In genomic region chr18:23225518-23225917, GRCh38 we compare ENCODE assay signal across 9 cellular contexts.
DNase-seq lines count a peak whose midpoint lies in the region; ATAC-seq and TF ChIP-seq lines count a peak whose summit lies in the region.
"Had no signal": no experiment of that assay in that cellular context is flagged by ENCODE, and none has a peak within 500 bp of the region (broad histone marks: within the 10 kb centered on the region; RNA-seq: fewer than 3 reads in every experiment).

No MANE protein-coding gene starts in this region.

- H3K36me3 ChIP-seq in urinary bladder (ENCODE audit: insufficient read depth): no peaks in the 10 kb centered on the region

- ATAC-seq in Right ventricle myocardium inferior (peak; percentile 20), Right ventricle myocardium superior (ENCODE audit: poor library complexity) (no peak), memory B cell (ENCODE audit: low read depth) (no peak), GM18858 (IDR thresholded peaks at IDR 0.05; ENCODE audit: unreplicated experiment) (no peak)

- H3K27ac Mint-ChIP-seq in brain: peak overlapping the region in 4 of 5 experiments; percentile 55 to 88 (median 72)
- peak overlapping the region; percentile 76 for H3K27ac Mint-ChIP-seq in memory B cell

- intact Hi-C loops in Right ventricle myocardium inferior (cut with DNase I) (no loop called here), Right ventricle myocardium superior (cut with DNase I) (no loop called here)

- TF ChIP-seq CTCF in brain (conservative IDR thresholded peaks at IDR 0.05): no peak

- H3K27ac ChIP-seq in urinary bladder (ENCODE audit: low read depth): peak overlapping the region; percentile 80

- peaks cover 8% of the 10 kb centered on the region for H3K36me3 Mint-ChIP-seq in brain
- no peaks in the 10 kb centered on the region for H3K36me3 Mint-ChIP-seq in memory B cell

- H3K4me1 Mint-ChIP-seq in brain (peaks cover 56% of the 10 kb centered on the region), memory B cell (peaks cover 23% of the 10 kb centered on the region)

- H3K4me1 ChIP-seq in urinary bladder (ENCODE audit: insufficient read depth): no peaks in the 10 kb centered on the region

- H3K9me3 Mint-ChIP-seq in brain (peaks cover 0 to 9% (median 0%) of the 10 kb centered on the region in 5 experiments), memory B cell (no peaks in the 10 kb centered on the region)

- DNase-seq in Right ventricle myocardium inferior (ENCODE audit: missing footprints) (no peak), Right ventricle myocardium superior (no peak), memory B cell (ENCODE audit: low spot score in 2 of 2) (no peak), ureter (ENCODE audit: low spot score) (no peak), islet precursor cell (no peak)
- DNase-seq: C1 segment of cervical spinal cord had no signal

- peaks cover 3% of the 10 kb centered on the region for H3K27me3 Mint-ChIP-seq in brain
- H3K27me3 Mint-ChIP-seq in memory B cell: peaks cover 1% of the 10 kb centered on the region

- 48% methylated on average over 2 of the region's 2 CpGs for WGBS in urinary bladder

- peak overlapping the region in 2 of 5 experiments; percentile 3 to 5 for H3K4me3 Mint-ChIP-seq in brain
- no peak overlapping the region for H3K4me3 Mint-ChIP-seq in memory B cell

- H3K4me3 ChIP-seq in urinary bladder (ENCODE audit: low read depth, low read length): no peak overlapping the region
